13 cellular contexts compared by ENCODE assay signal in the genomic region with DNA sequence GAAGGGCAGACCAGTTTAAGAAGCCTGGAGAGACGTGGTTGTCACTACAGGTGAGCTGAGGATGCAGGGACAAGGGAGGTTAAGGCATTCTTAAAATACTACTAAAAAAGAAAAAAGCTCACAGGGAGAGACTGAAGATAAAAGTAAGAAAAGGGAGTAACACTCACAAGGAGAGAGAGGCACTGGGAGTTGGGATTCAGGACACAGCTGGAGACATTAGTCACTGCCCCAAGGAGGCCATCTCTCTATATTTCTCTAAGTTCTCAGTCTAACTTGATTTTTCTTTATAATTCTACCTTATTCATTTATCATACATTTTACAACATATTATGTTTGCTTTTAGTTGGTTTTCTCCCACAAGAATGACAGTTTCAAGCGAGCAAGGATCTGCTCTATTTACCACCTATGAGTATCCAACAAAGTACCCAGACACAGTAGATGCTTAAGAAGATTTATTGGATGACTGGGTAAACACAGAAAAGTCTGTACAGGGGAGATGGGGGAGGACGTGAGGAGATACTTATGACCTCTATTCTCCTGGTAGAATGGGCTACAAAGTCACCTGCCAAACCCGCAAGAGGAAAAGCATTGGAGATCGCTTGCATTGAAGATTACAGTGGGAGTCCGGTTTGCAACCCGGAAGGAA. TPM values are rescaled to one million over a fixed set of nuclear protein-coding genes. Genes with fewer than 3 reads are reported as not detected.
DNase-seq lines count a peak whose midpoint lies in the region; ATAC-seq and TF ChIP-seq lines count a peak whose summit lies in the region.
"Had no signal": no experiment of that assay in that cellular context is flagged by ENCODE, and none has a peak within 500 bp of the region (broad histone marks: within the 10 kb centered on the region; RNA-seq: fewer than 3 reads in every experiment).

No MANE protein-coding gene starts in this region.

- peaks cover 57% of the 10 kb centered on the region for H3K27me3 Mint-ChIP-seq in type B pancreatic cell

- H3K27ac Mint-ChIP-seq in type B pancreatic cell: no peak overlapping the region

- H3K9me2 ChIP-seq in PC-3 (replicated peaks; ENCODE audit: low read length): no peaks in the 10 kb centered on the region

- no peaks in the 10 kb centered on the region for H3F3A ChIP-seq in PC-3 (ENCODE audit: low read length, unreplicated experiment)

- H3K79me2 ChIP-seq in PC-3 (ENCODE audit: low read length): peaks cover 15% of the 10 kb centered on the region

- H3K36me3 ChIP-seq in right atrium auricular region: no peaks in the 10 kb centered on the region
- H3K36me3 ChIP-seq in left ventricle myocardium inferior: no peaks in the 10 kb centered on the region
- no peaks in the 10 kb centered on the region for H3K36me3 ChIP-seq in PC-3 (ENCODE audit: low read depth, low read length)
- no peaks in the 10 kb centered on the region for H3K36me3 ChIP-seq in tibial nerve
- H3K36me3 ChIP-seq: spleen had no signal

- H3K27me3 ChIP-seq in right atrium auricular region (no peaks in the 10 kb centered on the region), left ventricle myocardium inferior (ENCODE audit: low read depth) (peaks cover 96% of the 10 kb centered on the region), PC-3 (ENCODE audit: low read length) (no peaks in the 10 kb centered on the region), tibial nerve (no peaks in the 10 kb centered on the region)

- H2AFZ ChIP-seq in PC-3 (ENCODE audit: low read length): no peak overlapping the region

- no peak for ATAC-seq in PC-3
- ATAC-seq in HG02852 (IDR thresholded peaks at IDR 0.05; ENCODE audit: unreplicated experiment): no peak

- no peaks in the 10 kb centered on the region for H4K20me1 ChIP-seq in PC-3 (ENCODE audit: low read length)

- in situ Hi-C loops in G401 (cut with HindIII; ENCODE audit: low sequenced_read_pairs): no loop called here

- H3K9me3 ChIP-seq in right atrium auricular region (no peaks in the 10 kb centered on the region), left ventricle myocardium inferior (replicated peaks) (no peaks in the 10 kb centered on the region), PC-3 (ENCODE audit: low read length) (no peaks in the 10 kb centered on the region), tibial nerve (no peaks in the 10 kb centered on the region)
- H3K9me3 ChIP-seq: spleen had no signal

- H3K4me1 Mint-ChIP-seq in type B pancreatic cell (ENCODE audit: unreplicated experiment): peaks cover 15% of the 10 kb centered on the region

- 91 to 93% methylated on average over 7 of the region's 7 CpGs for WGBS in tibial nerve, 2 donors

- peaks cover 5% of the 10 kb centered on the region for H3K36me3 Mint-ChIP-seq in type B pancreatic cell

- DNase-seq in right atrium auricular region (ENCODE audit: low spot score) (no peak), left ventricle myocardium inferior (no peak), PC-3 (peak; percentile 3), foreskin fibroblast (peak in 1 of 2 donors; percentile 48), type B pancreatic cell (ENCODE audit: extremely low spot score, unreplicated experiment) (no peak), G401 (ENCODE audit: low spot score) (no peak), tibial nerve (ENCODE audit: low spot score in 2 of 2) (no peak)
- DNase-seq: midbrain, NCI-H2029, spleen, T-helper 9 cell had no signal

- H3K4me3 Mint-ChIP-seq in type B pancreatic cell: peak overlapping the region; percentile 71

- H3K9me3 Mint-ChIP-seq in type B pancreatic cell: no peaks in the 10 kb centered on the region

- TF ChIP-seq POLR2A in tibial nerve (IDR thresholded peaks at IDR 0.05): no peak

- POLR2A ChIA-PET in PC-3 (lab: Charles Lee; ENCODE audit: unreplicated experiment): no interaction called here

- H3K9ac ChIP-seq in PC-3 (ENCODE audit: low read length): no peak overlapping the region

- TF ChIP-seq EP300 in tibial nerve (IDR thresholded peaks at IDR 0.05): no peak

- H3K4me3 ChIP-seq in right atrium auricular region (peak overlapping the region; percentile 12 to 53), left ventricle myocardium inferior (no peak overlapping the region), PC-3 (ENCODE audit: low read length) (peak overlapping the region; percentile 72; the same call in 1 of the 2 replicates), foreskin fibroblast (ENCODE audit: low read depth in 1 of 2, low read length in 2 of 2) (peak overlapping the region; percentile 61 to 96), tibial nerve (no peak overlapping the region)
- H3K4me3 ChIP-seq: coronary artery had no signal

- H3K27ac ChIP-seq in right atrium auricular region: no peak overlapping the region
- H3K27ac ChIP-seq in left ventricle myocardium inferior (replicated peaks): no peak overlapping the region
- H3K27ac ChIP-seq in PC-3 (ENCODE audit: low read length): no peak overlapping the region
- no peak overlapping the region for H3K27ac ChIP-seq in tibial nerve
- H3K27ac ChIP-seq: coronary artery, spleen had no signal

- TF ChIP-seq CTCF in right atrium auricular region (IDR thresholded peaks at IDR 0.05) (no peak), left ventricle myocardium inferior (IDR thresholded peaks at IDR 0.05; ENCODE audit: borderline replicate concordance) (no peak), PC-3 (conservative IDR thresholded peaks at IDR 0.05; ENCODE audit: low read depth, low read length) (no peak), foreskin fibroblast (IDR thresholded peaks at IDR 0.05; ENCODE audit: low read depth, low read length) (no peak), type B pancreatic cell (conservative IDR thresholded peaks at IDR 0.05) (no peak), tibial nerve (IDR thresholded peaks at IDR 0.05) (no peak)

- BruUV-seq in PC-3 (replicated peaks; lab: Mats Ljungman, UMichigan): no TSS peak

- H3K4me1 ChIP-seq in right atrium auricular region (peaks cover 0 to 9% of the 10 kb centered on the region in 2 donors), left ventricle myocardium inferior (peaks cover 33% of the 10 kb centered on the region), PC-3 (ENCODE audit: insufficient read depth, low read length) (peaks cover 16% of the 10 kb centered on the region), tibial nerve (peaks cover 0 to 39% (median 5%) of the 10 kb centered on the region in 4 donors)

- intact Hi-C loops in left ventricle myocardium inferior (cut with micrococcal nuclease) (no loop called here), PC-3 (cut with micrococcal nuclease) (no loop called here)

- CTCF ChIA-PET in PC-3 (lab: Charles Lee): interaction anchor here (1.1 kb wide), 1 partner anchor 43 kb away, joined by 3 read pairs; no protein-coding TSS in a partner anchor

- H3K4me2 ChIP-seq in PC-3 (ENCODE audit: low read length): peak overlapping the region; percentile 93

RNA-seq across cellular contexts. Expression of a gene that starts 2.2 kb away (rescaled TPM):
- 10 to 100 TPM; 20.2 to 54.3 TPM for total RNA-seq in right atrium auricular region
- total RNA-seq in left ventricle myocardium inferior: 9.8 TPM
- 17.1 and 18.8 TPM in 2 replicates for total RNA-seq in PC-3 (2014; rRNA removed)
- total RNA-seq in type B pancreatic cell (ENCODE audit: low replicate concordance): 23.0 and 37.4 TPM in 2 replicates
- 0.06 and 0.20 TPM in 2 replicates for total RNA-seq in G401 (2014; rRNA removed; shearing (Covaris generic))
- 10 to 100 TPM; 25.5 to 94.5 (median 38.5) TPM for total RNA-seq in tibial nerve

Comparison
In these comparisons a context has a peak if more than half of its experiments do, and no peak if none do; other contexts are left out.
1. H3K4me3 ChIP-seq: peak in right atrium auricular region (2 of 2), PC-3 (single experiment) and foreskin fibroblast (2 of 2); none in left ventricle myocardium inferior (single experiment) and tibial nerve (0 of 4).